In the genomic region with DNA sequence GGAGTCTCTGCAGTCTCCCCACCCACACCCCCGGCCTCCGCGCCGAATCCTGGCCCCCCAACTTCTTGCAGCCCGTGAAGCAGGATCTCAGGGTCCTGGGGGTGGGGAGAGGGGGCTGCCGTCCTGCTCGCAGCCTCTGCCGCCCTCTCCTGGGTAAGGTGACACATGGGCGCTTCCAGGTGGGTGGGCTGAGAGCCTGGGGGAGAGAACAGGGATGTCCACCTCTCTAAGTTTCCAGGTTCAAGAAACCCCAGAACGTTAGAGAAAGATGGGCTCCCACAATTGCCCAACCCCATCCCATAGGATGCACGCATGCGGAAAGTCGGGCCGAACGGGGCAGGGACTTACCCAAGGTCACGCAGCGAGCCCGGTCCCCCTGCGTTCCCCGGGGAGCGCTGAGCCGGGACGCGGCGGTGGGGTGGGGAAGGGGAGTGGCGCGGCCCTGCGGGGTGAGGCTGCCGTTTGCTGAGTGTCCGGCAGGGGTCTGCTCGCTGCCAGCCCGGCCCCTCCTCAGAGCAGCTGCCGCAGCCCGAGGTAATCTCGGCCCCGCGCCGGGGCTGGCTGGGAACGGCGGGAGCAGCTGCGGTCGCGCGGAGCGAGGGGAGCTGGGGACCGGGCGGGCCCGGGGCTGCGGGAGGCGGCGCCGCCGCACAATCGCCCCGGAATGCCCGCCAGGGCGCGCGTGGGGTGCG, we compare ENCODE assay signal across 1 cellular context.
TF ChIP-seq lines count a peak whose summit lies in the region.

No MANE protein-coding gene starts in this region.

TF ChIP-seq in GM12878, 131 proteins besides CTCF, POLR2A, EP300 and RAD21 (continued from another document):
- TF ChIP-seq, protein P1, sequence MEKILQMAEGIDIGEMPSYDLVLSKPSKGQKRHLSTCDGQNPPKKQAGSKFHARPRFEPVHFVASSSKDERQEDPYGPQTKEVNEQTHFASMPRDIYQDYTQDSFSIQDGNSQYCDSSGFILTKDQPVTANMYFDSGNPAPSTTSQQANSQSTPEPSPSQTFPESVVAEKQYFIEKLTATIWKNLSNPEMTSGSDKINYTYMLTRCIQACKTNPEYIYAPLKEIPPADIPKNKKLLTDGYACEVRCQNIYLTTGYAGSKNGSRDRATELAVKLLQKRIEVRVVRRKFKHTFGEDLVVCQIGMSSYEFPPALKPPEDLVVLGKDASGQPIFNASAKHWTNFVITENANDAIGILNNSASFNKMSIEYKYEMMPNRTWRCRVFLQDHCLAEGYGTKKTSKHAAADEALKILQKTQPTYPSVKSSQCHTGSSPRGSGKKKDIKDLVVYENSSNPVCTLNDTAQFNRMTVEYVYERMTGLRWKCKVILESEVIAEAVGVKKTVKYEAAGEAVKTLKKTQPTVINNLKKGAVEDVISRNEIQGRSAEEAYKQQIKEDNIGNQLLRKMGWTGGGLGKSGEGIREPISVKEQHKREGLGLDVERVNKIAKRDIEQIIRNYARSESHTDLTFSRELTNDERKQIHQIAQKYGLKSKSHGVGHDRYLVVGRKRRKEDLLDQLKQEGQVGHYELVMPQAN (conservative IDR thresholded peaks at IDR 0.05) = peak; percentile 90
- TF ChIP-seq IKZF1 (conservative IDR thresholded peaks at IDR 0.05) (peak; percentile 83), DPF2 (IDR thresholded peaks at IDR 0.05) (peak; percentile 82), MEF2B (IDR thresholded peaks at IDR 0.05; ENCODE audit: partially characterized antibody, poor library complexity, severe bottlenecking) (peak; percentile 92), LARP7 (IDR thresholded peaks at IDR 0.05) (peak; percentile 96), NR2F1 (conservative IDR thresholded peaks at IDR 0.05) (peak; percentile 80), ZNF207 (IDR thresholded peaks at IDR 0.05; ENCODE audit: borderline replicate concordance) (0 out of 2 replicates have a peak, but pooled peaks have one; percentile 59), PAX8 (IDR thresholded peaks at IDR 0.05) (no peak), SMAD1 (IDR thresholded peaks at IDR 0.05; ENCODE audit: low read depth, partially characterized antibody) (no peak), IRF4 (IDR thresholded peaks at IDR 0.05; ENCODE audit: low read depth, low read length) (no peak), PAX5 (IDR thresholded peaks at IDR 0.05; ENCODE audit: borderline replicate concordance, low read depth, low read length) (peak; percentile 62; the same call in 1 of the 2 replicates), ZNF384 (IDR thresholded peaks at IDR 0.05; ENCODE audit: borderline replicate concordance, low read depth, low read length) (no peak), HDAC2 (IDR thresholded peaks at IDR 0.05) (no peak), RELA (IDR thresholded peaks at IDR 0.05; ENCODE audit: borderline replicate concordance, partially characterized antibody) (peak; percentile 19), CREM (IDR thresholded peaks at IDR 0.05; ENCODE audit: low read depth) (peak; percentile 8; the same call in 1 of the 2 replicates), SMC3 (IDR thresholded peaks at IDR 0.05; ENCODE audit: borderline replicate concordance, low read length) (peak; percentile 58), SMARCA5 (IDR thresholded peaks at IDR 0.05) (peak; percentile 81), EGR1 (IDR thresholded peaks at IDR 0.05; ENCODE audit: borderline replicate concordance in 1 of 2, low read depth in 2 of 2, low read length in 2 of 2) (0 out of 3 replicates have a peak, but pooled peaks of 1 of the 2 experiments have one; percentile 38), SP1 (IDR thresholded peaks at IDR 0.05; ENCODE audit: low read depth, low read length) (peak; percentile 9), CHD2 (IDR thresholded peaks at IDR 0.05; ENCODE audit: borderline replicate concordance, low read depth, low read length) (0 out of 2 replicates have a peak, but pooled peaks have one; percentile 12), KDM1A (IDR thresholded peaks at IDR 0.05; ENCODE audit: borderline replicate concordance) (no peak), NBN (IDR thresholded peaks at IDR 0.05) (peak; percentile 74), CBX5 (IDR thresholded peaks at IDR 0.05; ENCODE audit: low read depth) (no peak), RB1 (IDR thresholded peaks at IDR 0.05; ENCODE audit: borderline replicate concordance) (no peak; the same call in 1 of the 2 replicates), ZNF217 (IDR thresholded peaks at IDR 0.05) (peak; percentile 55)
- TF ChIP-seq, protein P2, sequence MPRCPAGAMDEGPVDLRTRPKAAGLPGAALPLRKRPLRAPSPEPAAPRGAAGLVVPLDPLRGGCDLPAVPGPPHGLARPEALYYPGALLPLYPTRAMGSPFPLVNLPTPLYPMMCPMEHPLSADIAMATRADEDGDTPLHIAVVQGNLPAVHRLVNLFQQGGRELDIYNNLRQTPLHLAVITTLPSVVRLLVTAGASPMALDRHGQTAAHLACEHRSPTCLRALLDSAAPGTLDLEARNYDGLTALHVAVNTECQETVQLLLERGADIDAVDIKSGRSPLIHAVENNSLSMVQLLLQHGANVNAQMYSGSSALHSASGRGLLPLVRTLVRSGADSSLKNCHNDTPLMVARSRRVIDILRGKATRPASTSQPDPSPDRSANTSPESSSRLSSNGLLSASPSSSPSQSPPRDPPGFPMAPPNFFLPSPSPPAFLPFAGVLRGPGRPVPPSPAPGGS (IDR thresholded peaks at IDR 0.05; ENCODE audit: borderline replicate concordance, insufficient read depth, low read depth, low read length, poor library complexity, severe bottlenecking) = no peak
- TF ChIP-seq, protein P3, sequence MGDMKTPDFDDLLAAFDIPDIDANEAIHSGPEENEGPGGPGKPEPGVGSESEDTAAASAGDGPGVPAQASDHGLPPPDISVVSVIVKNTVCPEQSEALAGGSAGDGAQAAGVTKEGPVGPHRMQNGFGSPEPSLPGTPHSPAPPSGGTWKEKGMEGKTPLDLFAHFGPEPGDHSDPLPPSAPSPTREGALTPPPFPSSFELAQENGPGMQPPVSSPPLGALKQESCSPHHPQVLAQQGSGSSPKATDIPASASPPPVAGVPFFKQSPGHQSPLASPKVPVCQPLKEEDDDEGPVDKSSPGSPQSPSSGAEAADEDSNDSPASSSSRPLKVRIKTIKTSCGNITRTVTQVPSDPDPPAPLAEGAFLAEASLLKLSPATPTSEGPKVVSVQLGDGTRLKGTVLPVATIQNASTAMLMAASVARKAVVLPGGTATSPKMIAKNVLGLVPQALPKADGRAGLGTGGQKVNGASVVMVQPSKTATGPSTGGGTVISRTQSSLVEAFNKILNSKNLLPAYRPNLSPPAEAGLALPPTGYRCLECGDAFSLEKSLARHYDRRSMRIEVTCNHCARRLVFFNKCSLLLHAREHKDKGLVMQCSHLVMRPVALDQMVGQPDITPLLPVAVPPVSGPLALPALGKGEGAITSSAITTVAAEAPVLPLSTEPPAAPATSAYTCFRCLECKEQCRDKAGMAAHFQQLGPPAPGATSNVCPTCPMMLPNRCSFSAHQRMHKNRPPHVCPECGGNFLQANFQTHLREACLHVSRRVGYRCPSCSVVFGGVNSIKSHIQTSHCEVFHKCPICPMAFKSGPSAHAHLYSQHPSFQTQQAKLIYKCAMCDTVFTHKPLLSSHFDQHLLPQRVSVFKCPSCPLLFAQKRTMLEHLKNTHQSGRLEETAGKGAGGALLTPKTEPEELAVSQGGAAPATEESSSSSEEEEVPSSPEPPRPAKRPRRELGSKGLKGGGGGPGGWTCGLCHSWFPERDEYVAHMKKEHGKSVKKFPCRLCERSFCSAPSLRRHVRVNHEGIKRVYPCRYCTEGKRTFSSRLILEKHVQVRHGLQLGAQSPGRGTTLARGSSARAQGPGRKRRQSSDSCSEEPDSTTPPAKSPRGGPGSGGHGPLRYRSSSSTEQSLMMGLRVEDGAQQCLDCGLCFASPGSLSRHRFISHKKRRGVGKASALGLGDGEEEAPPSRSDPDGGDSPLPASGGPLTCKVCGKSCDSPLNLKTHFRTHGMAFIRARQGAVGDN (IDR thresholded peaks at IDR 0.05) = 0 out of 2 replicates have a peak, but pooled peaks have one; percentile 51
- TF ChIP-seq, protein P4, sequence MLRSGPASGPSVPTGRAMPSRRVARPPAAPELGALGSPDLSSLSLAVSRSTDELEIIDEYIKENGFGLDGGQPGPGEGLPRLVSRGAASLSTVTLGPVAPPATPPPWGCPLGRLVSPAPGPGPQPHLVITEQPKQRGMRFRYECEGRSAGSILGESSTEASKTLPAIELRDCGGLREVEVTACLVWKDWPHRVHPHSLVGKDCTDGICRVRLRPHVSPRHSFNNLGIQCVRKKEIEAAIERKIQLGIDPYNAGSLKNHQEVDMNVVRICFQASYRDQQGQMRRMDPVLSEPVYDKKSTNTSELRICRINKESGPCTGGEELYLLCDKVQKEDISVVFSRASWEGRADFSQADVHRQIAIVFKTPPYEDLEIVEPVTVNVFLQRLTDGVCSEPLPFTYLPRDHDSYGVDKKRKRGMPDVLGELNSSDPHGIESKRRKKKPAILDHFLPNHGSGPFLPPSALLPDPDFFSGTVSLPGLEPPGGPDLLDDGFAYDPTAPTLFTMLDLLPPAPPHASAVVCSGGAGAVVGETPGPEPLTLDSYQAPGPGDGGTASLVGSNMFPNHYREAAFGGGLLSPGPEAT (IDR thresholded peaks at IDR 0.05; ENCODE audit: low read depth) = peak; percentile 48; the same call in 1 of the 2 replicates
